Comparison of ENCODE assay signal across 1 cellular context in genomic region chr3:184011937-184012889, GRCh38.
TF ChIP-seq lines count a peak whose summit lies in the region.

No MANE protein-coding gene starts in this region.

TF ChIP-seq in H1, 55 proteins besides CTCF, POLR2A, EP300 and RAD21:
- TF ChIP-seq POU5F1 (IDR thresholded peaks at IDR 0.05; ENCODE audit: low read depth, low read length) = no peak
- TF ChIP-seq CREB1 (IDR thresholded peaks at IDR 0.05) = no peak
- no peak for TF ChIP-seq JUND (IDR thresholded peaks at IDR 0.05; ENCODE audit: low read length)
- no peak for TF ChIP-seq SP2 (IDR thresholded peaks at IDR 0.05; ENCODE audit: low read length)
- no peak for TF ChIP-seq MAFK (IDR thresholded peaks at IDR 0.05; ENCODE audit: low read depth, low read length)
- TF ChIP-seq KDM1A (IDR thresholded peaks at IDR 0.05; ENCODE audit: borderline replicate concordance, low read length) = no peak
- TF ChIP-seq NANOG (IDR thresholded peaks at IDR 0.05; ENCODE audit: insufficient read depth, low read depth, low read length, poor library complexity, severe bottlenecking) = no peak
- TF ChIP-seq GABPA (IDR thresholded peaks at IDR 0.05; ENCODE audit: borderline replicate concordance, insufficient read depth, low read length) = no peak
- TF ChIP-seq RNF2 (IDR thresholded peaks at IDR 0.05; ENCODE audit: borderline replicate concordance, low read depth, low read length, missing control alignments, poor library complexity, severe bottlenecking) = no peak
- no peak for TF ChIP-seq TBP (IDR thresholded peaks at IDR 0.05; ENCODE audit: low read depth, low read length)
- TF ChIP-seq, protein P1, sequence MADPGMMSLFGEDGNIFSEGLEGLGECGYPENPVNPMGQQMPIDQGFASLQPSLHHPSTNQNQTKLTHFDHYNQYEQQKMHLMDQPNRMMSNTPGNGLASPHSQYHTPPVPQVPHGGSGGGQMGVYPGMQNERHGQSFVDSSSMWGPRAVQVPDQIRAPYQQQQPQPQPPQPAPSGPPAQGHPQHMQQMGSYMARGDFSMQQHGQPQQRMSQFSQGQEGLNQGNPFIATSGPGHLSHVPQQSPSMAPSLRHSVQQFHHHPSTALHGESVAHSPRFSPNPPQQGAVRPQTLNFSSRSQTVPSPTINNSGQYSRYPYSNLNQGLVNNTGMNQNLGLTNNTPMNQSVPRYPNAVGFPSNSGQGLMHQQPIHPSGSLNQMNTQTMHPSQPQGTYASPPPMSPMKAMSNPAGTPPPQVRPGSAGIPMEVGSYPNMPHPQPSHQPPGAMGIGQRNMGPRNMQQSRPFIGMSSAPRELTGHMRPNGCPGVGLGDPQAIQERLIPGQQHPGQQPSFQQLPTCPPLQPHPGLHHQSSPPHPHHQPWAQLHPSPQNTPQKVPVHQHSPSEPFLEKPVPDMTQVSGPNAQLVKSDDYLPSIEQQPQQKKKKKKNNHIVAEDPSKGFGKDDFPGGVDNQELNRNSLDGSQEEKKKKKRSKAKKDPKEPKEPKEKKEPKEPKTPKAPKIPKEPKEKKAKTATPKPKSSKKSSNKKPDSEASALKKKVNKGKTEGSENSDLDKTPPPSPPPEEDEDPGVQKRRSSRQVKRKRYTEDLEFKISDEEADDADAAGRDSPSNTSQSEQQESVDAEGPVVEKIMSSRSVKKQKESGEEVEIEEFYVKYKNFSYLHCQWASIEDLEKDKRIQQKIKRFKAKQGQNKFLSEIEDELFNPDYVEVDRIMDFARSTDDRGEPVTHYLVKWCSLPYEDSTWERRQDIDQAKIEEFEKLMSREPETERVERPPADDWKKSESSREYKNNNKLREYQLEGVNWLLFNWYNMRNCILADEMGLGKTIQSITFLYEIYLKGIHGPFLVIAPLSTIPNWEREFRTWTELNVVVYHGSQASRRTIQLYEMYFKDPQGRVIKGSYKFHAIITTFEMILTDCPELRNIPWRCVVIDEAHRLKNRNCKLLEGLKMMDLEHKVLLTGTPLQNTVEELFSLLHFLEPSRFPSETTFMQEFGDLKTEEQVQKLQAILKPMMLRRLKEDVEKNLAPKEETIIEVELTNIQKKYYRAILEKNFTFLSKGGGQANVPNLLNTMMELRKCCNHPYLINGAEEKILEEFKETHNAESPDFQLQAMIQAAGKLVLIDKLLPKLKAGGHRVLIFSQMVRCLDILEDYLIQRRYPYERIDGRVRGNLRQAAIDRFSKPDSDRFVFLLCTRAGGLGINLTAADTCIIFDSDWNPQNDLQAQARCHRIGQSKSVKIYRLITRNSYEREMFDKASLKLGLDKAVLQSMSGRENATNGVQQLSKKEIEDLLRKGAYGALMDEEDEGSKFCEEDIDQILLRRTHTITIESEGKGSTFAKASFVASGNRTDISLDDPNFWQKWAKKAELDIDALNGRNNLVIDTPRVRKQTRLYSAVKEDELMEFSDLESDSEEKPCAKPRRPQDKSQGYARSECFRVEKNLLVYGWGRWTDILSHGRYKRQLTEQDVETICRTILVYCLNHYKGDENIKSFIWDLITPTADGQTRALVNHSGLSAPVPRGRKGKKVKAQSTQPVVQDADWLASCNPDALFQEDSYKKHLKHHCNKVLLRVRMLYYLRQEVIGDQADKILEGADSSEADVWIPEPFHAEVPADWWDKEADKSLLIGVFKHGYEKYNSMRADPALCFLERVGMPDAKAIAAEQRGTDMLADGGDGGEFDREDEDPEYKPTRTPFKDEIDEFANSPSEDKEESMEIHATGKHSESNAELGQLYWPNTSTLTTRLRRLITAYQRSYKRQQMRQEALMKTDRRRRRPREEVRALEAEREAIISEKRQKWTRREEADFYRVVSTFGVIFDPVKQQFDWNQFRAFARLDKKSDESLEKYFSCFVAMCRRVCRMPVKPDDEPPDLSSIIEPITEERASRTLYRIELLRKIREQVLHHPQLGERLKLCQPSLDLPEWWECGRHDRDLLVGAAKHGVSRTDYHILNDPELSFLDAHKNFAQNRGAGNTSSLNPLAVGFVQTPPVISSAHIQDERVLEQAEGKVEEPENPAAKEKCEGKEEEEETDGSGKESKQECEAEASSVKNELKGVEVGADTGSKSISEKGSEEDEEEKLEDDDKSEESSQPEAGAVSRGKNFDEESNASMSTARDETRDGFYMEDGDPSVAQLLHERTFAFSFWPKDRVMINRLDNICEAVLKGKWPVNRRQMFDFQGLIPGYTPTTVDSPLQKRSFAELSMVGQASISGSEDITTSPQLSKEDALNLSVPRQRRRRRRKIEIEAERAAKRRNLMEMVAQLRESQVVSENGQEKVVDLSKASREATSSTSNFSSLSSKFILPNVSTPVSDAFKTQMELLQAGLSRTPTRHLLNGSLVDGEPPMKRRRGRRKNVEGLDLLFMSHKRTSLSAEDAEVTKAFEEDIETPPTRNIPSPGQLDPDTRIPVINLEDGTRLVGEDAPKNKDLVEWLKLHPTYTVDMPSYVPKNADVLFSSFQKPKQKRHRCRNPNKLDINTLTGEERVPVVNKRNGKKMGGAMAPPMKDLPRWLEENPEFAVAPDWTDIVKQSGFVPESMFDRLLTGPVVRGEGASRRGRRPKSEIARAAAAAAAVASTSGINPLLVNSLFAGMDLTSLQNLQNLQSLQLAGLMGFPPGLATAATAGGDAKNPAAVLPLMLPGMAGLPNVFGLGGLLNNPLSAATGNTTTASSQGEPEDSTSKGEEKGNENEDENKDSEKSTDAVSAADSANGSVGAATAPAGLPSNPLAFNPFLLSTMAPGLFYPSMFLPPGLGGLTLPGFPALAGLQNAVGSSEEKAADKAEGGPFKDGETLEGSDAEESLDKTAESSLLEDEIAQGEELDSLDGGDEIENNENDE (IDR thresholded peaks at IDR 0.05; ENCODE audit: insufficient replicate concordance, low read length) = no peak
- no peak for TF ChIP-seq EZH2 (IDR thresholded peaks at IDR 0.05; ENCODE audit: low read depth, low read length, severe bottlenecking)
- TF ChIP-seq EGR1 (IDR thresholded peaks at IDR 0.05; ENCODE audit: borderline replicate concordance, low read depth, low read length) = no peak
- no peak for TF ChIP-seq SIN3A (conservative IDR thresholded peaks at IDR 0.05 in 1 of 2, IDR thresholded peaks at IDR 0.05 in 1 of 2; ENCODE audit: low read depth in 1 of 2, low read length in 2 of 2)
- TF ChIP-seq, protein P2, sequence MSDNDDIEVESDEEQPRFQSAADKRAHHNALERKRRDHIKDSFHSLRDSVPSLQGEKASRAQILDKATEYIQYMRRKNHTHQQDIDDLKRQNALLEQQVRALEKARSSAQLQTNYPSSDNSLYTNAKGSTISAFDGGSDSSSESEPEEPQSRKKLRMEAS (IDR thresholded peaks at IDR 0.05) = no peak
- TF ChIP-seq SUZ12 (IDR thresholded peaks at IDR 0.05; ENCODE audit: low read length) = no peak
- TF ChIP-seq KDM4A (IDR thresholded peaks at IDR 0.05; ENCODE audit: low read depth, low read length, severe bottlenecking) = no peak
- TF ChIP-seq BRCA1 (IDR thresholded peaks at IDR 0.05; ENCODE audit: low read depth, low read length) = no peak
- no peak for TF ChIP-seq BACH1 (IDR thresholded peaks at IDR 0.05; ENCODE audit: low read length)
TF ChIP-seq in H1: peak in this region for 0.
